Comparison of ENCODE assay signal across 8 cellular contexts in the genomic region with DNA sequence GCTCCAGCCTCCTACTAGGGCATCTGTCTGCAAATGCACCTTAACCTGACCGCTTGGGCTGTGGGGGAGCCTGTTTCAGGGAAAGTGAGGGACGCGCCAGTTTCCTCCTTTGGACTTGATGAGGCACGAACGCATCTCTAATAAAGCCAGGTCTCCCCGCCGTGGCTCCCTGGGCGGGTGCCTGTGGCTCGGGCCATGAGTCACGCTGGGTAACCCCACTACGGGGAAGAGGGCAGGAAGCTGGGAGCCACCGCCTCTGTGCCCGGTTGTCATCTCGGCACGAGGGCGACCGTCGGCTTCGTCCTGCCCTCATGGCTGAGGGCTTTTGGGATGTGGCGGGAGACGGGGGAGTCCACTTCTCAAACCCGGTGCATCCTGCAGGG. TPM values are rescaled to one million over a fixed set of nuclear protein-coding genes. Genes with fewer than 3 reads are reported as not detected.
DNase-seq lines count a peak whose midpoint lies in the region; ATAC-seq lines count a peak whose summit lies in the region.

No MANE protein-coding gene starts in this region.

- H3K9me3 Mint-ChIP-seq in CD8-positive, alpha-beta memory T cell, result no peaks in the 10 kb centered on the region

- peaks cover 87% of the 10 kb centered on the region for H3K4me1 ChIP-seq in CD8-positive, alpha-beta memory T cell (ENCODE audit: insufficient read depth, low read length)

- POLR2A ChIA-PET in CD8-positive, alpha-beta memory T cell (lab: Charles Lee), result interaction anchor here (0.7 to 1.2 kb wide), 2 partner anchors 11 to 12 kb away, joined by 5 to 8 read pairs; partner anchors contain the start of gene NOTCH1

- CTCF ChIA-PET in CD8-positive, alpha-beta memory T cell (lab: Charles Lee), result interaction anchor here (1.1 to 2.6 kb wide), 5 partner anchors 11 to 98 kb away, joined by 3 to 7 read pairs (median 5); no protein-coding TSS in a partner anchor

- peak overlapping the region; percentile 82 to 97 (median 87) for H3K27ac Mint-ChIP-seq in CD8-positive, alpha-beta memory T cell

- peak overlapping the region; percentile 71 to 91 (median 76) for H3K4me3 Mint-ChIP-seq in CD8-positive, alpha-beta memory T cell

- H3K4me1 Mint-ChIP-seq in CD8-positive, alpha-beta memory T cell, result peaks cover 36 to 62% (median 44%) of the 10 kb centered on the region in 3 donors

- H3K9me3 ChIP-seq in CD8-positive, alpha-beta memory T cell (ENCODE audit: low read length), result no peaks in the 10 kb centered on the region

- H3K27ac ChIP-seq in CD8-positive, alpha-beta memory T cell (ENCODE audit: low read depth, low read length), result no peak overlapping the region

- H3K27me3 Mint-ChIP-seq in CD8-positive, alpha-beta memory T cell, result no peaks in the 10 kb centered on the region

- ATAC-seq in GM19467 (IDR thresholded peaks at IDR 0.05; ENCODE audit: unreplicated experiment) (no peak), HG02852 (IDR thresholded peaks at IDR 0.05; ENCODE audit: unreplicated experiment) (no peak), HG03095 (IDR thresholded peaks at IDR 0.05; ENCODE audit: unreplicated experiment) (no peak), HG02623 (IDR thresholded peaks at IDR 0.05; ENCODE audit: unreplicated experiment) (no peak)

- H3K4me3 ChIP-seq in CD8-positive, alpha-beta memory T cell (ENCODE audit: low read length), result peak overlapping the region; percentile 40

- no peaks in the 10 kb centered on the region for H3K27me3 ChIP-seq in CD8-positive, alpha-beta memory T cell (ENCODE audit: insufficient read depth, low read length, poor library complexity, severe bottlenecking)

- no peaks in the 10 kb centered on the region for H3K36me3 ChIP-seq in CD8-positive, alpha-beta memory T cell (ENCODE audit: insufficient read depth, low read length)

- DNase-seq in CD8-positive, alpha-beta memory T cell, result peak; percentile 46 to 78 (median 61)
- DNase-seq in activated CD4-positive, alpha-beta T cell treated with anti-CD3 and anti-CD28 coated beads for 4 hours, result peak; percentile 83 to 86
- peak; percentile 66 for DNase-seq in effector CD4-positive, alpha-beta T cell
- DNase-seq in stimulated activated CD4-positive, alpha-beta T cell treated with anti-CD3 and anti-CD28 coated beads, Interleukin-15, amount 100 ng/mL, for 24 hours, result peak; percentile 90

- H3K36me3 Mint-ChIP-seq in CD8-positive, alpha-beta memory T cell, result peaks cover 0 to 2% (median 0%) of the 10 kb centered on the region in 3 donors

RNA-seq across cellular contexts. Expression of gene NOTCH1, which starts 12.1 kb away (rescaled TPM):
- 10 to 100 TPM; 70.0 to 79.5 TPM for total RNA-seq in CD8-positive, alpha-beta memory T cell
- polyA plus RNA-seq in CD8-positive, alpha-beta memory T cell, result 5.1 TPM

RNA-seq across cellular contexts. Expression of gene SEC16A, which starts 50.9 kb away (rescaled TPM):
- 10 to 100 TPM; 75.5 to 78.0 TPM for total RNA-seq in CD8-positive, alpha-beta memory T cell
- polyA plus RNA-seq in CD8-positive, alpha-beta memory T cell, result 42.9 TPM
